Comparison of ENCODE assay signal across 8 cellular contexts in the genomic region with DNA sequence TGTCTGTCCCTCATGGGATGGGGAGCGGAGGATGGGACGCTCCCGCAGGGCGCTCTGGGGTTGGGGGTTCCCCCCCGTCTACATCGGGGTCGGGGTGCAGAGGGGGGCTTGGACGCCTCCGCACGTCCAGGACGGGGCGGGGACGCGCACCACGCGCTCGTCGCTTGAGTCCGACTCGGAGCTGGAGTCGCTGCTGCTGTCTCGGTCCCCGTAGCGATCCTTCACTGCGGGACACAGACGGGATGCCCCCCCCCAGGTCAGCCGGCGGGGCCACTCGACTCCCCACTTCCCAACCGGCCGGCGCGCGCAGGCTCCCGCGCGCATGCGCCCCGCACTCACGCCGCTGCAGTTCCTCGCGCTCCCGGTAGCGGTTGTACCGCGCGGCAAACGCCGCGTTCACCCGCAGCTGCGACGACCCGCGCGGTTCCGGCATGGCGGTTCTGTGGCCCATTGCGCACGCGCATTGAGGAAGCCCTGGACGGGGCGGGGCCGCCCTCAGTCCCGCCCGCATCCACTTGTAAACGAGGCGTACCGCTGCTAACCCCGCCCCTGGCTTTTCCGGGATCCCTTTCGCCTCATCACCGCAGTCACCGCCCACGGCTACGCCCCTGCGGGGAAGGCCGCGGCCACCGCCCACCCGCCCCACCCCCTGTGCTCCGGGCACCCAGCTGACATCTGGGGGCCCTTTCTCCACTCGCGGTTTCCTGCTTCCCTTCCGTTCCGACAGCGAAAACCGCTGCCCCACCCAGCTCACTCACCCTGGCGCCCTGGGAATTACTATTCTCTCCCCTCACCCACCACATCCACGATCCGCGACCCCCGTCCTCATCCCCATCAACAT. TPM values are rescaled to one million over a fixed set of nuclear protein-coding genes. Genes with fewer than 3 reads are reported as not detected.
DNase-seq lines count a peak whose midpoint lies in the region; ATAC-seq and TF ChIP-seq lines count a peak whose summit lies in the region.

A gene (minus strand): TSS at position 444 of the 841 bp plus-strand sequence. CDS start 11 bp downstream, at position 433.

- peak; percentile 38 for ATAC-seq in HG02884 (IDR thresholded peaks at IDR 0.05; ENCODE audit: unreplicated experiment)
- ATAC-seq in left ventricle myocardium superior, result peak; percentile 82
- ATAC-seq in psoas muscle, result peak; percentile 84 to 87 (median 85)

- no peaks in the 10 kb centered on the region for H3K27me3 Mint-ChIP-seq in T-helper 1 cell treated with Interleukin-12 subunit alpha and Interleukin-12 subunit beta and Interleukin-4 antibody, amounts not matched to agents 30 μg/mL and 1 μg/mL, for 36 hours (ENCODE audit: low read depth)

- DNase-seq in GM13976 (ENCODE audit: low spot score) (peak; percentile 98), NCI-H1694 treated with DMSO at 0.1 percent for 48 hours (lab: John Stamatoyannopoulos, UW) (peak; percentile 87), amniotic stem cell (lab: John Stamatoyannopoulos, UW) (peak; percentile 93), left ventricle myocardium superior (peak; percentile 99), psoas muscle (peak; percentile 98 to 99)

- H3K27ac ChIP-seq in psoas muscle (peak within 1 kb of the TSS; percentile 82), urinary bladder (ENCODE audit: low read depth) (peak within 1 kb of the TSS; percentile 85)

- peaks cover 39% of the 10 kb centered on the region for H3K4me1 Mint-ChIP-seq in T-helper 1 cell treated with Interleukin-12 subunit alpha and Interleukin-12 subunit beta and Interleukin-4 antibody, amounts not matched to agents 30 μg/mL and 1 μg/mL, for 36 hours (ENCODE audit: low read depth)

- H3K36me3 Mint-ChIP-seq in T-helper 1 cell treated with Interleukin-12 subunit alpha and Interleukin-12 subunit beta and Interleukin-4 antibody, amounts not matched to agents 30 μg/mL and 1 μg/mL, for 36 hours (ENCODE audit: low read depth), result peaks cover 36% of the 10 kb centered on the region

- no peaks in the 10 kb centered on the region for H3K9me3 ChIP-seq in psoas muscle

- 0 to 1% (median 1%) methylated on average over 36 to 94 of the region's 94 CpGs for WGBS in psoas muscle, 3 donors
- WGBS in urinary bladder, result under 1% methylated on average over 94 of the region's 94 CpGs

- peak within 1 kb of the TSS; percentile 92 for H3K4me3 ChIP-seq in psoas muscle
- peak within 1 kb of the TSS; percentile 80 for H3K4me3 ChIP-seq in urinary bladder (ENCODE audit: low read depth, low read length)

- H3K27ac Mint-ChIP-seq in T-helper 1 cell treated with Interleukin-12 subunit alpha and Interleukin-12 subunit beta and Interleukin-4 antibody, amounts not matched to agents 30 μg/mL and 1 μg/mL, for 36 hours, result peak within 1 kb of the TSS; percentile 98

- no peaks in the 10 kb centered on the region for H3K9me3 Mint-ChIP-seq in T-helper 1 cell treated with Interleukin-12 subunit alpha and Interleukin-12 subunit beta and Interleukin-4 antibody, amounts not matched to agents 30 μg/mL and 1 μg/mL, for 36 hours

- peaks cover 0 to 24% of the 10 kb centered on the region in 2 donors for H3K36me3 ChIP-seq in psoas muscle (ENCODE audit: insufficient read depth in 1 of 2, low read depth in 1 of 2)
- no peaks in the 10 kb centered on the region for H3K36me3 ChIP-seq in urinary bladder (ENCODE audit: insufficient read depth)

- H3K27me3 ChIP-seq in psoas muscle (ENCODE audit: insufficient read depth in 3 of 3, low read length in 2 of 3), result no peaks in the 10 kb centered on the region

- intact Hi-C loops in left ventricle myocardium superior (cut with micrococcal nuclease) (no loop called here), psoas muscle (cut with DNase I) (loop anchor here in 1 of 2 donors (5.0 kb wide), 2 partner anchors 63 to 163 kb away; a partner anchor contains a TSS)

- in situ Hi-C loops in GM13976 (cut with MboI; ENCODE audit: low sequenced_read_pairs, unreplicated experiment), result no loop called here

- no peak for TF ChIP-seq CTCF in GM13976 (IDR thresholded peaks at IDR 0.05; ENCODE audit: borderline replicate concordance, control extremely low read depth, extremely low read depth, insufficient read depth, missing control alignments)
- TF ChIP-seq CTCF in psoas muscle (IDR thresholded peaks at IDR 0.05), result peak; percentile 33

- H3K4me1 ChIP-seq in psoas muscle (peaks cover 33% of the 10 kb centered on the region), urinary bladder (ENCODE audit: insufficient read depth) (no peaks in the 10 kb centered on the region)

- peak within 1 kb of the TSS; percentile 99 for H3K4me3 Mint-ChIP-seq in T-helper 1 cell treated with Interleukin-12 subunit alpha and Interleukin-12 subunit beta and Interleukin-4 antibody, amounts not matched to agents 30 μg/mL and 1 μg/mL, for 36 hours

RNA-seq across cellular contexts. Expression of the gene that starts here (rescaled TPM):
- total RNA-seq in left ventricle myocardium superior (9.3 TPM), psoas muscle (10 to 100 TPM; 17.3 to 20.6 (median 20.3) TPM), urinary bladder (7.7 TPM)
- polyA plus RNA-seq in psoas muscle (10 to 100 TPM; 14.8 to 21.6 (median 20.1) TPM), urinary bladder (29.9 TPM)

Comparison
In these comparisons a context has a peak if more than half of its experiments do, and no peak if none do; other contexts are left out.
1. Peak in every context shown above with its lines: DNase-seq, ATAC-seq, H3K4me3 ChIP-seq and H3K27ac ChIP-seq.